In genomic region chr1:903721-904270, GRCh38 we compare ENCODE assay signal across 1 cellular context.
TF ChIP-seq lines count a peak whose summit lies in the region.

No MANE protein-coding gene starts in this region.

TF ChIP-seq in HepG2, 621 proteins besides CTCF, POLR2A, EP300 and RAD21:
- TF ChIP-seq ZNF34 (CRISPR knock-in tag; IDR thresholded peaks at IDR 0.05; ENCODE audit: borderline replicate concordance) (no peak), ZNF597 (CRISPR knock-in tag; IDR thresholded peaks at IDR 0.05) (no peak), ZNF230 (CRISPR knock-in tag; IDR thresholded peaks at IDR 0.05) (no peak), ZNF558 (CRISPR knock-in tag; IDR thresholded peaks at IDR 0.05; ENCODE audit: borderline replicate concordance) (no peak), CREB3 (CRISPR knock-in tag; IDR thresholded peaks at IDR 0.05) (no peak), SIN3B (IDR thresholded peaks at IDR 0.05; ENCODE audit: low read length) (no peak), AKAP8 (CRISPR knock-in tag; IDR thresholded peaks at IDR 0.05) (no peak), KLF16 (CRISPR knock-in tag; IDR thresholded peaks at IDR 0.05) (no peak), ZNF75D (CRISPR knock-in tag; IDR thresholded peaks at IDR 0.05; ENCODE audit: borderline replicate concordance) (no peak)
